In genomic region chr2:45571940-45572339, GRCh38 we compare ENCODE assay signal across 26 cellular contexts.
"Had no signal": no experiment of that assay in that cellular context is flagged by ENCODE, and none has a peak within 500 bp of the region (broad histone marks: within the 10 kb centered on the region; RNA-seq: fewer than 3 reads in every experiment).

No MANE protein-coding gene starts in this region.

- H3K4me1 ChIP-seq: colonic mucosa, esophagus squamous epithelium, gastroesophageal sphincter had no signal

- H3K27ac Mint-ChIP-seq: activated CD8-positive, alpha-beta T cell treated with anti-CD3 and anti-CD28 coated beads for 36 hours; activated naive CD4-positive, alpha-beta T cell treated with anti-CD3 and anti-CD28 coated beads, Interleukin-2, amount 10 ng/mL, durations not matched to agents 7 days and 5 days; activated naive CD4-positive, alpha-beta T cell treated with anti-CD3 and anti-CD28 coated beads, Interleukin-2, amount 50 U/mL, for 72 hours; activated naive CD8-positive, alpha-beta T cell treated with anti-CD3 and anti-CD28 coated beads, Interleukin-2, amount 10 ng/mL, durations not matched to agents 7 days and 5 days; activated T-helper 1 cell treated with anti-CD3 and anti-CD28 coated beads, Interleukin-12 subunit alpha, Interleukin-12 subunit beta, Interleukin-2, Interleukin-4 antibody, amounts not matched to agents 30 ng/mL and 10 ng/mL and 1 ng/mL, durations not matched to agents 14 hours and 24 hours and 36 hours; activated T-helper 2 cell treated with anti-CD3 and anti-CD28 coated beads, Interferon-gamma antibody, Interleukin-2, Interleukin-4, amounts not matched to agents 10 μg/mL and 5 μg/mL and 100 μg/mL, durations not matched to agents 14 hours and 24 hours and 36 hours had no signal

- H3K27ac ChIP-seq: colonic mucosa, esophagus squamous epithelium, gastroesophageal sphincter had no signal

- H3K9me3 Mint-ChIP-seq: activated CD8-positive, alpha-beta T cell treated with anti-CD3 and anti-CD28 coated beads for 36 hours had no signal

- H3K27me3 ChIP-seq: brain microvascular endothelial cell, colonic mucosa, esophagus squamous epithelium, gastroesophageal sphincter had no signal

- ATAC-seq: activated CD8-positive, alpha-beta T cell treated with anti-CD3 and anti-CD28 coated beads for 36 hours; activated naive CD4-positive, alpha-beta T cell treated with anti-CD3 and anti-CD28 coated beads, Interleukin-2, amount 50 U/mL, for 72 hours; gastroesophageal sphincter had no signal

- H3K27me3 Mint-ChIP-seq: activated CD8-positive, alpha-beta T cell treated with anti-CD3 and anti-CD28 coated beads for 36 hours; activated naive CD4-positive, alpha-beta T cell treated with anti-CD3 and anti-CD28 coated beads, Interleukin-2, amount 10 ng/mL, durations not matched to agents 7 days and 5 days; activated naive CD8-positive, alpha-beta T cell treated with anti-CD3 and anti-CD28 coated beads, Interleukin-2, amount 10 ng/mL, durations not matched to agents 7 days and 5 days had no signal

- H3K4me3 Mint-ChIP-seq: activated CD8-positive, alpha-beta T cell treated with anti-CD3 and anti-CD28 coated beads for 36 hours; activated naive CD4-positive, alpha-beta T cell treated with anti-CD3 and anti-CD28 coated beads, Interleukin-2, amount 10 ng/mL, durations not matched to agents 7 days and 5 days; activated naive CD8-positive, alpha-beta T cell treated with anti-CD3 and anti-CD28 coated beads, Interleukin-2, amount 10 ng/mL, durations not matched to agents 7 days and 5 days; activated T-helper 1 cell treated with anti-CD3 and anti-CD28 coated beads, Interleukin-12 subunit alpha, Interleukin-12 subunit beta, Interleukin-2, Interleukin-4 antibody, amounts not matched to agents 30 ng/mL and 10 ng/mL and 1 ng/mL, durations not matched to agents 14 hours and 24 hours and 36 hours had no signal

- H3K36me3 ChIP-seq: brain microvascular endothelial cell, colonic mucosa had no signal

- DNase-seq: activated CD4-positive, alpha-beta T cell treated with anti-CD3 and anti-CD28 coated beads for 48 hours; activated CD4-positive, alpha-beta T cell treated with anti-CD3 and anti-CD28 coated beads, Interleukin-2, amount 50 U/mL, for 1 hour; activated CD4-positive, alpha-beta T cell treated with anti-CD3 and anti-CD28 coated beads, Interleukin-2, amount 50 U/mL, for 48 hours; activated CD8-positive, alpha-beta memory T cell treated with anti-CD3 and anti-CD28 coated beads for 24 hours; activated CD8-positive, alpha-beta T cell treated with anti-CD3 and anti-CD28 coated beads for 36 hours; activated gamma-delta T cell; activated naive CD4-positive, alpha-beta T cell; activated naive CD4-positive, alpha-beta T cell treated with anti-CD3 and anti-CD28 coated beads, Interleukin-2, amount 10 ng/mL, durations not matched to agents 7 days and 5 days; activated naive CD8-positive, alpha-beta T cell treated with anti-CD3 and anti-CD28 coated beads, Interleukin-2, amount 10 ng/mL, durations not matched to agents 7 days and 5 days; activated T-cell treated with anti-CD3 and anti-CD28 coated beads, Interleukin-2, amount 50 U/mL, for 48 hours; amniotic stem cell; anterior cingulate cortex; brain microvascular endothelial cell; caudate nucleus; cerebellar nuclear complex; colonic mucosa; effector CD8-positive, alpha-beta T cell; esophagus squamous epithelium; foreskin melanocyte; head of caudate nucleus; T-helper 1 cell; T-helper 2 cell had no signal

- H3K4me3 ChIP-seq: colonic mucosa, esophagus squamous epithelium, gastroesophageal sphincter had no signal

- H3K9me3 ChIP-seq: colonic mucosa, esophagus squamous epithelium, gastroesophageal sphincter had no signal
